ENCODE assay signal across 8 cellular contexts in the genomic region with DNA sequence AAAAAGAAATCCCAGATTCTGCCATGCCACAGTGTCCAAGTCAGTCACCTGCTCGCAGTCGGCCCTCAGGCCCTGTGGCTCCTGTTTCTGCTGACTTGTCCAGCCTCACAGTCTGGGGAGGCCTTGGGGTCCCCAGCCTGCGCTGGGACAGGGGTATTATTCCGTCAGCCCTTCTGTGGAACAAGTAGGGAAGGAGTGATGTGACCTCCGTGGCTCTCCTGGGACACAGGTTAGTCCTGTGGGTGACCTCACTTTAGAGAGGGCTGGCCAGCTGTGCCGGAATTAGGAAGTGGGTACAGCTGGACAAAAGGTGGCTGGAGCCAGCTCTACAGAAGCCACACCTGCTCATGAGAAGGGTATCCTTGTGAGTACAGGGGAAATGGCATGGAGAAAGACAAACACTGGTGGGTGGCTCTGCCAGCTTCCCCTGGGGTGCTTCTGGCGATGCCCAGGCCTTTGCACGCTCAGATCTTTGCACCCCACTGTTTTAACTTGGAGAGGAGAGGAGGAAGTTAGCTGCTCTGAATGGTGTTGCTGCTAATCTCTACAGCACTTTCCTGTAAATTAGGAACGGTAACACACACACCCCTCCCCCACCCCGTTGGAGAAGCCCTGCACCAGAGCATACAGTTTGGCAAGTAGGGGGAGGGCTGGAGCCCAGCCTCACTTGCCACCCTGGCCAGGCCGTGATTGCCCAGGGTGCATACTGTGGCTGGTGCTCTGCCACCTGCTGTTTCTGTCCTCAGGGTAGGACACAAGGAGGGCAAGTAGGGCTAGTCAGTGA. TPM values are rescaled to one million over a fixed set of nuclear protein-coding genes. Genes with fewer than 3 reads are reported as not detected.
DNase-seq lines count a peak whose midpoint lies in the region; ATAC-seq and TF ChIP-seq lines count a peak whose summit lies in the region.
"Not testable (repeated sequence)": the region's sequence is repeated elsewhere in the genome, so short reads cannot be mapped to it uniquely, and the experiment has no call there.

No MANE protein-coding gene starts in this region.

- in situ Hi-C loops in Panc1 (cut with HindIII; ENCODE audit: low pct_unique_long_range_greater_than_20kb, low sequenced_read_pairs): not testable (repeated sequence)

- ATAC-seq in Panc1 (peak; percentile 52), mucosa of descending colon (peak; percentile 39)
- not testable (repeated sequence) for ATAC-seq in left ventricle myocardium superior

- BruUV-seq in Panc1 (replicated peaks; lab: Mats Ljungman, UMichigan): not testable (repeated sequence)

- H3K27ac ChIP-seq in Panc1 (ENCODE audit: low read length): not testable (repeated sequence)
- H3K27ac ChIP-seq in adrenal gland: peak overlapping the region in 3 of 5 donors; percentile 9 to 78 (median 52)
- peak overlapping the region; percentile 38 for H3K27ac ChIP-seq in suprapubic skin

- peak; percentile 7; the same call in 1 of the 2 replicates for TF ChIP-seq CTCF in LNCaP clone FGC (IDR thresholded peaks at IDR 0.05; ENCODE audit: control insufficient read depth, extremely low read depth, insufficient read depth)
- TF ChIP-seq CTCF in Panc1 (IDR thresholded peaks at IDR 0.05); adrenal gland (IDR thresholded peaks at IDR 0.05); mucosa of descending colon (IDR thresholded peaks at IDR 0.05); suprapubic skin (IDR thresholded peaks at IDR 0.05): not testable (repeated sequence)

- TF ChIP-seq EP300 in suprapubic skin (IDR thresholded peaks at IDR 0.05): not testable (repeated sequence)

- H3K4me1 ChIP-seq in Panc1 (ENCODE audit: control insufficient read depth, insufficient read depth, low read length) (peaks cover 23% of the 10 kb centered on the region), adrenal gland (replicated peaks in 1 of 2) (peaks cover 24 to 51% of the 10 kb centered on the region in 2 donors), mucosa of descending colon (ENCODE audit: low read depth) (peaks cover 20% of the 10 kb centered on the region), suprapubic skin (peaks cover 41% of the 10 kb centered on the region)

- POLR2A ChIA-PET in Panc1 (lab: Charles Lee): interaction anchor here (0.6 to 0.7 kb wide), 3 partner anchors 13 to 1895 kb away, joined by 3 to 10 read pairs (median 3); partner anchors contain the start of gene ST3GAL4

- H3K27me3 ChIP-seq in Panc1 (ENCODE audit: control insufficient read depth, insufficient read depth, low read length); adrenal gland; suprapubic skin: not testable (repeated sequence)

- DNase-seq in DMS79 treated with DMSO at 0.1 percent for 48 hours (lab: John Stamatoyannopoulos, UW) (peak; percentile 72), NCI-H2196 (lab: John Stamatoyannopoulos, UW; ENCODE audit: unreplicated experiment) (peak; percentile 81), adrenal gland (peak in 1 of 7 donors; percentile 17), left ventricle myocardium superior (peak; percentile 50), mucosa of descending colon (peak; percentile 49 to 71 (median 49)), suprapubic skin (ENCODE audit: low spot score in 2 of 2) (peak in 1 of 2 donors; percentile 61)
- DNase-seq in LNCaP clone FGC (ENCODE audit: low read depth); Panc1 (ENCODE audit: low read depth, low spot score): not testable (repeated sequence)

- TF ChIP-seq POLR2A in adrenal gland (IDR thresholded peaks at IDR 0.05); suprapubic skin (IDR thresholded peaks at IDR 0.05): not testable (repeated sequence)

- H3K9me3 ChIP-seq in Panc1 (ENCODE audit: control insufficient read depth, insufficient read depth, low read depth, low read length); adrenal gland (replicated peaks in 1 of 3); mucosa of descending colon; suprapubic skin: not testable (repeated sequence)

- CTCF ChIA-PET in Panc1 (lab: Charles Lee): not testable (repeated sequence)

- 63 to 73% (median 66%) methylated on average over 5 to 11 of the region's 11 CpGs for WGBS in adrenal gland, 4 donors
- 90% methylated on average over 3 of the region's 11 CpGs for WGBS in suprapubic skin

- H3K4me3 ChIP-seq in LNCaP clone FGC (ENCODE audit: low read depth, low read length); Panc1 (ENCODE audit: low read depth in 2 of 2, low read length in 2 of 2); adrenal gland; mucosa of descending colon; suprapubic skin: not testable (repeated sequence)

- not testable (repeated sequence) for H3K36me3 ChIP-seq in Panc1 (ENCODE audit: control insufficient read depth, insufficient read depth, low read length); adrenal gland (replicated peaks in 1 of 2); mucosa of descending colon (ENCODE audit: low read depth); suprapubic skin

- intact Hi-C loops in Panc1 (cut with micrococcal nuclease; ENCODE audit: unreplicated experiment); adrenal gland (cut with DNase I); left ventricle myocardium superior (cut with micrococcal nuclease); mucosa of descending colon (cut with DNase I, micrococcal nuclease): not testable (repeated sequence)

RNA-seq across cellular contexts. Expression of gene ST3GAL4, which starts 13.0 kb away (rescaled TPM):
- total RNA-seq in Panc1 (2021; ENCODE audit: unreplicated experiment): 56.6 TPM
- polyA plus RNA-seq in Panc1 (2012; ENCODE audit: insufficient read length): 51.1 TPM
- 100 to 1,000 TPM; 119 to 359 (median 144) TPM for total RNA-seq in adrenal gland
- polyA plus RNA-seq in adrenal gland: 100 to 1,000 TPM; 210 to 265 (median 254) TPM
- total RNA-seq in left ventricle myocardium superior: 45.4 TPM
- total RNA-seq in mucosa of descending colon: 100 to 1,000 TPM in 2 of 3 donors, 10 to 100 TPM in 1; 94.7 to 460 (median 217) TPM
- 10 to 100 TPM; 23.6 to 30.9 (median 26.9) TPM for total RNA-seq in suprapubic skin
